Comparison of ENCODE assay signal across 9 cellular contexts in genomic region chr16:66923247-66923851, GRCh38.
DNase-seq lines count a peak whose midpoint lies in the region; ATAC-seq, FAIRE-seq and TF ChIP-seq lines count a peak whose summit lies in the region.
"Had no signal": no experiment of that assay in that cellular context is flagged by ENCODE, and none has a peak within 500 bp of the region (broad histone marks: within the 10 kb centered on the region; RNA-seq: fewer than 3 reads in every experiment).

No MANE protein-coding gene starts in this region.

- TF ChIP-seq CTCF in GM13977 (IDR thresholded peaks at IDR 0.05; ENCODE audit: extremely low read depth, insufficient read depth, missing control alignments): no peak

- FAIRE-seq in urothelium cell line (lab: Jason Lieb, UNC): peak; percentile 32

- no peak for ATAC-seq in HG03432 (IDR thresholded peaks at IDR 0.05; ENCODE audit: unreplicated experiment)

- in situ Hi-C loops in GM13977 (cut with MboI; ENCODE audit: low pct_unique_long_range_greater_than_20kb, low sequenced_read_pairs, unreplicated experiment): no loop called here

- DNase-seq in NCI-H345 (lab: John Stamatoyannopoulos, UW) (peak; percentile 58), NCI-H345 treated with DMSO at 0.1 percent for 48 hours (lab: John Stamatoyannopoulos, UW; ENCODE audit: unreplicated experiment) (no peak), cerebellar cortex (ENCODE audit: low spot score) (peak; percentile 55), medulla oblongata (ENCODE audit: extremely low spot score) (peak; percentile 47), urothelium cell line (ENCODE audit: low spot score) (peak; percentile 77), middle frontal gyrus (ENCODE audit: extremely low spot score, low spot score) (no peak), GM13977 (ENCODE audit: low spot score) (no peak)
- DNase-seq: NCI-H774 had no signal

Comparison
In these comparisons a context has a peak if more than half of its experiments do, and no peak if none do; other contexts are left out.
1. DNase-seq: peak in NCI-H345 (single experiment), cerebellar cortex (single experiment), medulla oblongata (single experiment) and urothelium cell line (single experiment); none in NCI-H345 treated with DMSO at 0.1 percent for 48 hours (single experiment), middle frontal gyrus (single experiment) and GM13977 (single experiment).